Comparison of ENCODE assay signal across 16 cellular contexts in genomic region chr20:57216669-57217068, GRCh38. TPM values are rescaled to one million over a fixed set of nuclear protein-coding genes. Genes with fewer than 3 reads are reported as not detected.
A peak's percentile ranks its signal among the peaks of the same experiment; 100 is the strongest.
DNase-seq lines count a peak whose midpoint lies in the region; ATAC-seq and TF ChIP-seq lines count a peak whose summit lies in the region.
"Had no signal": no experiment of that assay in that cellular context is flagged by ENCODE, and none has a peak within 500 bp of the region (broad histone marks: within the 10 kb centered on the region; RNA-seq: fewer than 3 reads in every experiment).

No MANE protein-coding gene starts in this region.

- H3K27ac ChIP-seq in HEK293 (ENCODE audit: extremely low read depth, low read depth, low read length), result no peak overlapping the region
- H3K27ac ChIP-seq in OCI-LY1 (ENCODE audit: low read depth, low read length, poor library complexity, severe bottlenecking), result peak overlapping the region; percentile 61
- H3K27ac ChIP-seq in endodermal cell (ENCODE audit: low read depth, low read length), result no peak overlapping the region
- H3K27ac ChIP-seq in thyroid gland, result peak overlapping the region; percentile 19 to 66 (median 55)

- TF ChIP-seq CTCF in HEK293 (tag by site-specific recombination; IDR thresholded peaks at IDR 0.05), result no peak
- no peak for TF ChIP-seq CTCF in OCI-LY1 (IDR thresholded peaks at IDR 0.05; ENCODE audit: low read length)
- no peak for TF ChIP-seq CTCF in endodermal cell (conservative IDR thresholded peaks at IDR 0.05)
- TF ChIP-seq CTCF in thyroid gland (IDR thresholded peaks at IDR 0.05), result no peak

- H3K9me3 ChIP-seq in HEK293 (ENCODE audit: control insufficient read depth, insufficient read depth, low read depth, low read length) (no peaks in the 10 kb centered on the region), OCI-LY1 (ENCODE audit: low read length) (no peaks in the 10 kb centered on the region), endodermal cell (ENCODE audit: control insufficient read depth, low read length) (peaks cover 4% of the 10 kb centered on the region), thyroid gland (no peaks in the 10 kb centered on the region)
- H3K9me3 ChIP-seq: BE2C had no signal

- peak overlapping the region; percentile 52 for H3K27ac Mint-ChIP-seq in endodermal cell
- H3K27ac Mint-ChIP-seq: CD8-positive, alpha-beta T cell; GM23338 had no signal

- no peak for ATAC-seq in activated T-cell treated with anti-CD3 and anti-CD28 coated beads, Interleukin-2, amount 50 U/mL, for 4 hours
- ATAC-seq: CD8-positive, alpha-beta T cell; GM23338; HCT116 had no signal

- H3K4me3 Mint-ChIP-seq in endodermal cell, result no peak overlapping the region
- no peak overlapping the region for H3K4me3 Mint-ChIP-seq in activated T-cell treated with anti-CD3 and anti-CD28 coated beads, Interleukin-2, amount 50 U/mL, for 4 hours
- H3K4me3 Mint-ChIP-seq: CD8-positive, alpha-beta T cell; GM23338 had no signal

- H3K9me3 Mint-ChIP-seq in endodermal cell, result no peaks in the 10 kb centered on the region
- no peaks in the 10 kb centered on the region for H3K9me3 Mint-ChIP-seq in activated T-cell treated with anti-CD3 and anti-CD28 coated beads, Interleukin-2, amount 50 U/mL, for 4 hours
- H3K9me3 Mint-ChIP-seq: CD8-positive, alpha-beta T cell; GM23338 had no signal

- H3K4me2 ChIP-seq in OCI-LY1 (ENCODE audit: low read length), result no peak overlapping the region; the same call in 1 of the 2 replicates
- H3K4me2 ChIP-seq: GM23338 had no signal

- POLR2A ChIA-PET in HEK293 (lab: Yijun Ruan, JAX), result no interaction called here

- H3K9ac ChIP-seq in OCI-LY1 (ENCODE audit: low read length) (no peak overlapping the region), endodermal cell (ENCODE audit: extremely low read depth, low read length, poor library complexity, severe bottlenecking) (no peak overlapping the region)

- H3K27me3 ChIP-seq in OCI-LY1 (ENCODE audit: insufficient read depth, low read length), result no peaks in the 10 kb centered on the region
- peaks cover 23% of the 10 kb centered on the region for H3K27me3 ChIP-seq in endodermal cell (ENCODE audit: control insufficient read depth, insufficient read depth, low read length, poor library complexity, severe bottlenecking)
- no peaks in the 10 kb centered on the region for H3K27me3 ChIP-seq in thyroid gland
- H3K27me3 ChIP-seq: BE2C had no signal

- no peak for TF ChIP-seq POLR2A in thyroid gland (IDR thresholded peaks at IDR 0.05)

- intact Hi-C loops in thyroid gland (cut with DNase I), result no loop called here

- H3F3A ChIP-seq in OCI-LY1 (ENCODE audit: insufficient read depth, low read length), result 0 out of 2 replicates have a peak, but pooled peaks cover 3% of the 10 kb centered on the region

- H3K4me3 ChIP-seq in HEK293 (ENCODE audit: low read depth, low read length) (no peak overlapping the region), OCI-LY1 (ENCODE audit: low read depth, low read length, poor library complexity, severe bottlenecking) (no peak overlapping the region), endodermal cell (ENCODE audit: low read length) (no peak overlapping the region), thyroid gland (replicated peaks in 1 of 3) (no peak overlapping the region)
- H3K4me3 ChIP-seq: GM23338 had no signal

- CTCF ChIA-PET in HEK293 (lab: Yijun Ruan, JAX), result no interaction called here

- 86 to 87% methylated on average over 3 to 9 of the region's 9 CpGs for WGBS in endodermal cell (ENCODE audit: insufficient coverage in 1 of 2, insufficient read length in 1 of 2), 2 experiments
- WGBS in thyroid gland, 2 donors, result 49 to 52% methylated on average over 5 to 9 of the region's 9 CpGs

- peaks cover 6 to 15% of the 10 kb centered on the region in 2 experiments; a peak in 2 of 3 replicates for H3K36me3 ChIP-seq in HEK293 (ENCODE audit: control insufficient read depth in 2 of 2, insufficient read depth in 1 of 2, low read length in 2 of 2)
- H3K36me3 ChIP-seq in OCI-LY1 (ENCODE audit: insufficient read depth, low read length), result peaks cover 100% of the 10 kb centered on the region
- H3K36me3 ChIP-seq in endodermal cell (ENCODE audit: control insufficient read depth, insufficient read depth, low read length), result peaks cover 21% of the 10 kb centered on the region
- H3K36me3 ChIP-seq in thyroid gland, result no peaks in the 10 kb centered on the region
- H3K36me3 ChIP-seq: BE2C had no signal

- no peaks in the 10 kb centered on the region for H4K20me1 ChIP-seq in OCI-LY1 (ENCODE audit: insufficient read depth, low read length)

- no peaks in the 10 kb centered on the region for H3K4me1 ChIP-seq in HEK293 (ENCODE audit: control insufficient read depth, insufficient read depth, low read length)
- peaks cover 24% of the 10 kb centered on the region for H3K4me1 ChIP-seq in OCI-LY1 (ENCODE audit: insufficient read depth, low read length, severe bottlenecking)
- H3K4me1 ChIP-seq in endodermal cell (ENCODE audit: control insufficient read depth, insufficient read depth, low read length), result no peaks in the 10 kb centered on the region
- peaks cover 9 to 30% of the 10 kb centered on the region in 2 donors for H3K4me1 ChIP-seq in thyroid gland
- H3K4me1 ChIP-seq: BE2C had no signal

- H3K79me2 ChIP-seq in OCI-LY1 (ENCODE audit: insufficient read depth, low read length), result peaks cover 17% of the 10 kb centered on the region; the same call in 1 of the 2 replicates

- H3K36me3 Mint-ChIP-seq in endodermal cell (ENCODE audit: low read depth), result peaks cover 9% of the 10 kb centered on the region
- H3K36me3 Mint-ChIP-seq in activated T-cell treated with anti-CD3 and anti-CD28 coated beads, Interleukin-2, amount 50 U/mL, for 4 hours (ENCODE audit: insufficient read depth), result no peaks in the 10 kb centered on the region
- H3K36me3 Mint-ChIP-seq: CD8-positive, alpha-beta T cell had no signal

- no peaks in the 10 kb centered on the region for H3K9me2 ChIP-seq in OCI-LY1 (ENCODE audit: low read depth, low read length)

- H3K4me1 Mint-ChIP-seq in endodermal cell, result peaks cover 13% of the 10 kb centered on the region
- H3K4me1 Mint-ChIP-seq in activated T-cell treated with anti-CD3 and anti-CD28 coated beads, Interleukin-2, amount 50 U/mL, for 4 hours (ENCODE audit: low read depth), result no peaks in the 10 kb centered on the region

- H2AFZ ChIP-seq in OCI-LY1 (ENCODE audit: low read length), result no peak overlapping the region
- H2AFZ ChIP-seq: GM23338 had no signal

- DNase-seq in endodermal cell, result no peak
- no peak for DNase-seq in thyroid gland
- DNase-seq in activated T-cell treated with anti-CD3 and anti-CD28 coated beads, Interleukin-2, amount 50 U/mL, for 4 hours, result no peak
- no peak for DNase-seq in HCEC 1CT
- no peak for DNase-seq in COR-L47 (lab: John Stamatoyannopoulos, UW)
- DNase-seq: ACHN; BE2C; CD8-positive, alpha-beta T cell; DMS 273 treated with DMSO at 0.1 percent for 48 hours; DMS53; DND-41; EL had no signal

- peaks cover 5% of the 10 kb centered on the region for H3K27me3 Mint-ChIP-seq in endodermal cell (ENCODE audit: insufficient read depth)
- H3K27me3 Mint-ChIP-seq in activated T-cell treated with anti-CD3 and anti-CD28 coated beads, Interleukin-2, amount 50 U/mL, for 4 hours (ENCODE audit: low read depth), result peaks cover 14% of the 10 kb centered on the region

TF ChIP-seq in HEK293, 187 proteins besides CTCF, POLR2A, EP300 and RAD21:
- TF ChIP-seq ZIC2 (tag by site-specific recombination; IDR thresholded peaks at IDR 0.05) (peak; percentile 58), ZNF24 (tag by site-specific recombination; IDR thresholded peaks at IDR 0.05) (no peak), REST (tag by site-specific recombination; IDR thresholded peaks at IDR 0.05) (peak; percentile 84)

RNA-seq across cellular contexts. Expression of gene BMP7, which starts 49.8 kb away (rescaled TPM):
- total RNA-seq in endodermal cell (10 to 100 TPM; 45.6 to 49.6 TPM), thyroid gland (100 to 1,000 TPM in 1 of 4 donors, 10 to 100 TPM in 3; 34.0 to 113 (median 80.2) TPM)
- 50.6 TPM for polyA plus RNA-seq in endodermal cell (2013, experiment 1 of 2)
- polyA plus RNA-seq in endodermal cell (2013, experiment 2 of 2), result 45.7 TPM
- total RNA-seq in activated T-cell treated with anti-CD3 and anti-CD28 coated beads, Interleukin-2, amount 50 U/mL, for 4 hours, result under 1 TPM in 1 of 3 donors, not detected in 2; 0.08 TPM
- total RNA-seq: CD8-positive, alpha-beta T cell had no signal

Comparison
In these comparisons a context has a peak if more than half of its experiments do, and no peak if none do; other contexts are left out.
1. H3K27ac ChIP-seq: peak in OCI-LY1 (single experiment) and thyroid gland (3 of 3); none in HEK293 (single experiment) and endodermal cell (single experiment).
2. RNA of gene BMP7, which starts 49.8 kb away (total RNA-seq): 34.0 to 113 TPM in thyroid gland and 45.6 to 49.6 TPM in endodermal cell; 0.08 TPM in activated T-cell treated with anti-CD3 and anti-CD28 coated beads, Interleukin-2, amount 50 U/mL, for 4 hours; every median in the first group is over 10 times any median in the second.